In the genomic region with DNA sequence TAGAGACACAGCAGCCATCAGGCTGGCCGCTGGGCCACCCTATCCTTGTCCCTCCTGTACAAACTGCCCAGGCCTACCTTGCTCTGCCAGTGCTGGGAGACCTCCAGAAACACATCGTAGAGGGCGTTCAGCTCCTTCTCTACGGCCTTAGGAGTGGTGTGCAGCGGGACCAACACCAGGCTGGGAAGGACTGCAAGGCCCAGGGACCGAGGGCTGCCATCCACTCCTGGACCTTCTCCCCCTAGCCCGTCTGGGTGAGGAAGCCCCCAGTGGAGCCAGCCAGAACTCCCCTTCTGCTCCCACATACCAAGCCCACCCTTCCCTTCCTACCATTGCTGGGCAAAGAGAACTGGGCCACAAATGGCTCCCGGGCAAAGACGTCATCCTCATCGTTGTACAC, we compare ENCODE assay signal across 2 cellular contexts.
TF ChIP-seq lines count a peak whose summit lies in the region.

No MANE protein-coding gene starts in this region.

TF ChIP-seq in A549, 52 proteins besides CTCF, POLR2A, EP300 and RAD21:
- no peak for TF ChIP-seq FOSB (CRISPR knock-in tag; IDR thresholded peaks at IDR 0.05)
- no peak for TF ChIP-seq EHF (CRISPR knock-in tag; IDR thresholded peaks at IDR 0.05)
- no peak for TF ChIP-seq ELK1 (IDR thresholded peaks at IDR 0.05; ENCODE audit: low read depth, low read length)
- no peak for TF ChIP-seq MAX (IDR thresholded peaks at IDR 0.05)
- TF ChIP-seq MAZ (IDR thresholded peaks at IDR 0.05; ENCODE audit: borderline replicate concordance, low read depth, low read length): no peak
- no peak for TF ChIP-seq KDM5A (IDR thresholded peaks at IDR 0.05)
- no peak for TF ChIP-seq BHLHE40 (IDR thresholded peaks at IDR 0.05; ENCODE audit: low read depth, low read length)
- TF ChIP-seq SMC3 (IDR thresholded peaks at IDR 0.05): no peak
- TF ChIP-seq TFCP2L1 (CRISPR knock-in tag; IDR thresholded peaks at IDR 0.05): no peak
- TF ChIP-seq NPAS2 (CRISPR knock-in tag; IDR thresholded peaks at IDR 0.05; ENCODE audit: borderline replicate concordance): no peak
- no peak for TF ChIP-seq JUN (IDR thresholded peaks at IDR 0.05)
- TF ChIP-seq CEBPB (IDR thresholded peaks at IDR 0.05): no peak
- no peak for TF ChIP-seq RCOR1 (IDR thresholded peaks at IDR 0.05; ENCODE audit: low read depth, low read length)
- no peak for TF ChIP-seq RARB (CRISPR knock-in tag; IDR thresholded peaks at IDR 0.05)

TF ChIP-seq in IMR-90, 13 proteins besides CTCF, POLR2A, EP300 and RAD21:
- TF ChIP-seq SMC3 (IDR thresholded peaks at IDR 0.05; ENCODE audit: low read depth, low read length) (no peak), CEBPB (IDR thresholded peaks at IDR 0.05; ENCODE audit: low read depth, low read length) (no peak), RFX5 (IDR thresholded peaks at IDR 0.05; ENCODE audit: low read depth, low read length) (no peak), ELK1 (IDR thresholded peaks at IDR 0.05; ENCODE audit: borderline replicate concordance, low read depth, low read length) (no peak), RCOR1 (IDR thresholded peaks at IDR 0.05; ENCODE audit: insufficient replicate concordance, low read length) (no peak), NFE2L2 (IDR thresholded peaks at IDR 0.05; ENCODE audit: low read depth, low read length) (no peak), MXI1 (IDR thresholded peaks at IDR 0.05; ENCODE audit: borderline replicate concordance, low read depth, low read length) (no peak), BHLHE40 (IDR thresholded peaks at IDR 0.05; ENCODE audit: low read depth, low read length) (no peak), USF2 (IDR thresholded peaks at IDR 0.05; ENCODE audit: low read depth, low read length) (no peak), MAFK (IDR thresholded peaks at IDR 0.05; ENCODE audit: low read depth, low read length) (no peak), MAZ (IDR thresholded peaks at IDR 0.05; ENCODE audit: borderline replicate concordance, low read depth, low read length) (no peak), FOS (IDR thresholded peaks at IDR 0.05; ENCODE audit: low read depth, low read length) (no peak)
TF ChIP-seq in IMR-90: peak in this region for 0.
